Comparison of ENCODE assay signal across 9 cellular contexts in genomic region chr7:116576350-116577319, GRCh38. TPM values are rescaled to one million over a fixed set of nuclear protein-coding genes. Genes with fewer than 3 reads are reported as not detected.
DNase-seq lines count a peak whose midpoint lies in the region; ATAC-seq and TF ChIP-seq lines count a peak whose summit lies in the region.
"Had no signal": no experiment of that assay in that cellular context is flagged by ENCODE, and none has a peak within 500 bp of the region (broad histone marks: within the 10 kb centered on the region; RNA-seq: fewer than 3 reads in every experiment).

No MANE protein-coding gene starts in this region.

- no peaks in the 10 kb centered on the region for H3K36me3 Mint-ChIP-seq in endothelial cell (ENCODE audit: low read depth, unreplicated experiment)
- H3K36me3 Mint-ChIP-seq: memory B cell had no signal

- H3K4me1 Mint-ChIP-seq in endothelial cell (ENCODE audit: unreplicated experiment) = peaks cover 17% of the 10 kb centered on the region

- peak; percentile 85 for DNase-seq in astrocyte of the hippocampus (ENCODE audit: low read depth, low spot score)
- DNase-seq in omental fat pad (ENCODE audit: low spot score) = no peak
- DNase-seq in HEK293T (ENCODE audit: extremely low spot score) = no peak
- DNase-seq in endothelial cell (ENCODE audit: low spot score) = no peak
- DNase-seq in vagina (ENCODE audit: extremely low spot score in 2 of 2) = no peak
- no peak for DNase-seq in SKM-1 treated with dmso at 0.1 percent for 144 hours (lab: John Stamatoyannopoulos, UW; ENCODE audit: unreplicated experiment)

- intact Hi-C loops in vagina (cut with DNase I) = no loop called here

- no peak overlapping the region for H3K4me3 ChIP-seq in vagina

- H3K27ac Mint-ChIP-seq in endothelial cell (ENCODE audit: unreplicated experiment) = no peak overlapping the region
- H3K27ac Mint-ChIP-seq: memory B cell had no signal

- no peak overlapping the region for H3K4me3 Mint-ChIP-seq in endothelial cell (ENCODE audit: unreplicated experiment)
- H3K4me3 Mint-ChIP-seq: memory B cell had no signal

- no peaks in the 10 kb centered on the region for H3K27me3 ChIP-seq in vagina

- peak; percentile 32 for ATAC-seq in GM18907 (IDR thresholded peaks at IDR 0.05; ENCODE audit: unreplicated experiment)
- ATAC-seq in HG03097 (IDR thresholded peaks at IDR 0.05; ENCODE audit: low FRiP score, unreplicated experiment) = peak; percentile 22
- ATAC-seq in omental fat pad (ENCODE audit: low FRiP score) = peak; percentile 87

- H3K4me1 ChIP-seq in vagina = peaks cover 12% of the 10 kb centered on the region

- H3K27ac ChIP-seq in vagina = no peak overlapping the region

- no peaks in the 10 kb centered on the region for H3K9me3 Mint-ChIP-seq in endothelial cell (ENCODE audit: unreplicated experiment)
- H3K9me3 Mint-ChIP-seq: memory B cell had no signal

- H3K9me3 ChIP-seq in vagina = no peaks in the 10 kb centered on the region

- TF ChIP-seq CTCF in omental fat pad (IDR thresholded peaks at IDR 0.05) (no peak), endothelial cell (IDR thresholded peaks at IDR 0.05; ENCODE audit: unreplicated experiment) (no peak), vagina (IDR thresholded peaks at IDR 0.05) (no peak)

- TF ChIP-seq POLR2A in vagina (IDR thresholded peaks at IDR 0.05) = no peak

- H3K36me3 ChIP-seq in vagina = no peaks in the 10 kb centered on the region

- POLR2A ChIA-PET in HEK293T (lab: Yijun Ruan, JAX) = no interaction called here

- CTCF ChIA-PET in HEK293T (lab: Yijun Ruan, JAX) = interaction anchor here (0.6 to 1.4 kb wide), 2 partner anchors 12 to 15 kb away, joined by 4 to 5 read pairs; no protein-coding TSS in a partner anchor

- H3K27me3 Mint-ChIP-seq in endothelial cell (ENCODE audit: unreplicated experiment) = peaks cover 2% of the 10 kb centered on the region

TF ChIP-seq in HEK293T, 16 proteins besides CTCF, POLR2A, EP300 and RAD21:
- TF ChIP-seq FOXM1 (IDR thresholded peaks at IDR 0.05; ENCODE audit: borderline replicate concordance) (no peak), NFRKB (IDR thresholded peaks at IDR 0.05) (no peak), L3MBTL2 (conservative IDR thresholded peaks at IDR 0.05) (no peak), FOXA1 (IDR thresholded peaks at IDR 0.05) (no peak)
TF ChIP-seq in HEK293T: peak in this region for 0.

RNA-seq across cellular contexts. Expression of gene CAV1, which starts 51.8 kb away (rescaled TPM):
- 100 to 1,000 TPM; 354 to 482 (median 468) TPM for total RNA-seq in omental fat pad
- total RNA-seq in endothelial cell (ENCODE audit: unreplicated experiment) = 48.2 TPM
- 162 TPM for total RNA-seq in vagina

Comparison
In these comparisons a context has a peak if more than half of its experiments do, and no peak if none do; other contexts are left out.
1. ATAC-seq: peak in every context shown above with its lines; median percentile 87 in omental fat pad; 32 in GM18907; 22 in HG03097.